Comparison of ENCODE assay signal across 16 cellular contexts in the genomic region with DNA sequence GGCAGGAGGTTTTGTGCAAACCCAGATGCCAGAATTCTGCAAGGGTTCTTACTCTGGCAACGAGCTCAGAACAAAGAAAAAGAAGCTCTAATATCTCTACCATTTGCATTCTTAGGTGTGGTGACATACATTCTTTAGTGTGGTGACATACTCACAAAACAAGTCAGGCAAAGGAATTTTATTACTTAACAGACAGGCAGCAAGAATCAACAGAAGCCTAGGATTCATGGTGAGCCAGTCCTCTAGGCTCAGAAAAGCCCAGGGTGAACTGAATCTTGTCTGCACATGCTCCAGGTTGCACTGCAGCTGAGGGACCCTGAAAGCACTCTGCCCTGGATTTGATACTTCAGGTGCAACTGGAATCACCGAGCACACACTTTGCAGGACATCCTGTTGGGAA.
DNase-seq lines count a peak whose midpoint lies in the region; ATAC-seq and TF ChIP-seq lines count a peak whose summit lies in the region.
"Had no signal": no experiment of that assay in that cellular context is flagged by ENCODE, and none has a peak within 500 bp of the region (broad histone marks: within the 10 kb centered on the region; RNA-seq: fewer than 3 reads in every experiment).

No MANE protein-coding gene starts in this region.

- no peaks in the 10 kb centered on the region for H3K79me1 ChIP-seq in mesendoderm (ENCODE audit: low read length)

- no peak for ATAC-seq in GM19452 (IDR thresholded peaks at IDR 0.05; ENCODE audit: unreplicated experiment)
- ATAC-seq: activated CD8-positive, alpha-beta T cell treated with anti-CD3 and anti-CD28 coated beads, Interleukin-2, amount 10 ng/mL, durations not matched to agents 7 days and 5 days; lower lobe of right lung had no signal

- H3K56ac ChIP-seq in mesendoderm (ENCODE audit: low read length) = no peak overlapping the region

- intact Hi-C loops in spleen (cut with DNase I; ENCODE audit: low total_unique reads) = no loop called here

- H3K27ac ChIP-seq in mesendoderm (ENCODE audit: low read depth, low read length) = no peak overlapping the region
- H3K27ac ChIP-seq in spleen = no peak overlapping the region
- H3K27ac ChIP-seq: lower lobe of right lung had no signal

- no peak overlapping the region for H4K8ac ChIP-seq in mesendoderm (ENCODE audit: low read depth, low read length)

- no peaks in the 10 kb centered on the region for H3K27me3 ChIP-seq in mesendoderm (ENCODE audit: insufficient read depth, low read length, poor library complexity)
- H3K27me3 ChIP-seq in spleen (replicated peaks in 1 of 7) = no peaks in the 10 kb centered on the region

- DNase-seq in AG08396 (ENCODE audit: low spot score) (peak; percentile 20), HuH-7 (ENCODE audit: low spot score) (peak; percentile 21), choroid plexus epithelial cell (ENCODE audit: low read depth) (peak; percentile 55), mesendoderm (peak; percentile 76), T1000 (lab: John Stamatoyannopoulos, UW) (no peak), COLO668 (lab: John Stamatoyannopoulos, UW; ENCODE audit: unreplicated experiment) (no peak), spleen (no peak)
- DNase-seq: activated CD8-positive, alpha-beta T cell treated with anti-CD3 and anti-CD28 coated beads, Interleukin-2, amount 10 ng/mL, durations not matched to agents 7 days and 5 days; activated effector memory CD4-positive, alpha-beta T cell treated with anti-CD3 and anti-CD28 coated beads, Interleukin-2, amount 50 U/mL, for 16 hours; DND-41; KG1; lower lobe of right lung; NCI-H1694; NCI-H82; T-helper 9 cell had no signal

- TF ChIP-seq POLR2A in spleen (IDR thresholded peaks at IDR 0.05) = no peak

- no peaks in the 10 kb centered on the region for H3K4me1 ChIP-seq in mesendoderm (ENCODE audit: control insufficient read depth, low read depth, low read length)
- H3K4me1 ChIP-seq in spleen = no peaks in the 10 kb centered on the region
- H3K4me1 ChIP-seq: lower lobe of right lung had no signal

- H2BK15ac ChIP-seq in mesendoderm (replicated peaks; ENCODE audit: low read depth) = no peak overlapping the region

- no peak overlapping the region for H3K9ac ChIP-seq in mesendoderm (ENCODE audit: low read length)

- no CpG with 5 or more reads among the region's 2 CpGs for WGBS in mesendoderm (ENCODE audit: extremely low coverage, insufficient coverage, low lambda C conversion rate)
- 31 to 76% (median 62%) methylated on average over 2 of the region's 2 CpGs for WGBS in spleen, 5 donors

- no peak overlapping the region for H2BK120ac ChIP-seq in mesendoderm (ENCODE audit: low read depth, low read length)

- H3K9me3 ChIP-seq in spleen = no peaks in the 10 kb centered on the region
- H3K9me3 ChIP-seq: lower lobe of right lung had no signal

- no peaks in the 10 kb centered on the region for H3K36me3 ChIP-seq in mesendoderm (ENCODE audit: control insufficient read depth, insufficient read depth, low read length)
- H3K36me3 ChIP-seq in spleen = no peaks in the 10 kb centered on the region
- H3K36me3 ChIP-seq: lower lobe of right lung had no signal

- no peak overlapping the region for H4K5ac ChIP-seq in mesendoderm (ENCODE audit: low read length)

- H3K23ac ChIP-seq in mesendoderm (ENCODE audit: low read length) = no peak overlapping the region

- H3K4me2 ChIP-seq in mesendoderm (ENCODE audit: low read length) = no peak overlapping the region

- no peak overlapping the region for H3K4ac ChIP-seq in mesendoderm (ENCODE audit: low read depth, low read length)

- H3K18ac ChIP-seq in mesendoderm (ENCODE audit: low read length) = no peak overlapping the region

- H3K4me3 ChIP-seq in choroid plexus epithelial cell (ENCODE audit: low read depth, low read length) (no peak overlapping the region), mesendoderm (ENCODE audit: low read length) (no peak overlapping the region), spleen (no peak overlapping the region)
- H3K4me3 ChIP-seq: lower lobe of right lung had no signal

- no peaks in the 10 kb centered on the region for H3K79me2 ChIP-seq in mesendoderm (ENCODE audit: control insufficient read depth, insufficient read depth, low read length)

- no peak overlapping the region for H2BK5ac ChIP-seq in mesendoderm (ENCODE audit: low read length)

- no peak for TF ChIP-seq CTCF in choroid plexus epithelial cell (conservative IDR thresholded peaks at IDR 0.05; ENCODE audit: low read depth, low read length)
- no peak for TF ChIP-seq CTCF in spleen (IDR thresholded peaks at IDR 0.05 in 8 of 11, conservative IDR thresholded peaks at IDR 0.05 in 3 of 11)

- H2AK5ac ChIP-seq in mesendoderm (ENCODE audit: low read length) = no peak overlapping the region

Comparison
In these comparisons a context has a peak if more than half of its experiments do, and no peak if none do; other contexts are left out.
1. DNase-seq: peak in AG08396 (single experiment), HuH-7 (single experiment), choroid plexus epithelial cell (single experiment) and mesendoderm (single experiment); none in T1000 (single experiment), COLO668 (single experiment) and spleen (single experiment).